1 cellular context compared by ENCODE assay signal in genomic region chr12:122081697-122082221, GRCh38.
TF ChIP-seq lines count a peak whose summit lies in the region.

No MANE protein-coding gene starts in this region.

TF ChIP-seq in K562, 482 proteins besides CTCF, POLR2A, EP300 and RAD21 (continued from another document and continues in another):
- TF ChIP-seq REST (CRISPR knock-in tag; IDR thresholded peaks at IDR 0.05; ENCODE audit: low read depth) = no peak
- TF ChIP-seq HMG20A (CRISPR knock-in tag; conservative IDR thresholded peaks at IDR 0.05) = no peak
- 0 out of 2 replicates have a peak, but pooled peaks have one; percentile 17 for TF ChIP-seq CTBP1 (IDR thresholded peaks at IDR 0.05; ENCODE audit: borderline replicate concordance)
- TF ChIP-seq HNRNPUL1 (IDR thresholded peaks at IDR 0.05; ENCODE audit: low read length) = no peak
- no peak for TF ChIP-seq DNMT1 (IDR thresholded peaks at IDR 0.05)
- no peak for TF ChIP-seq HMGN3 (IDR thresholded peaks at IDR 0.05; ENCODE audit: borderline replicate concordance, extremely low read depth, insufficient read length, low read depth, low read length)
- no peak for TF ChIP-seq KAT8 (IDR thresholded peaks at IDR 0.05; ENCODE audit: low read depth)
- TF ChIP-seq TFAP4 (CRISPR knock-in tag; IDR thresholded peaks at IDR 0.05; ENCODE audit: borderline replicate concordance) = peak; percentile 87
- TF ChIP-seq, protein P1, sequence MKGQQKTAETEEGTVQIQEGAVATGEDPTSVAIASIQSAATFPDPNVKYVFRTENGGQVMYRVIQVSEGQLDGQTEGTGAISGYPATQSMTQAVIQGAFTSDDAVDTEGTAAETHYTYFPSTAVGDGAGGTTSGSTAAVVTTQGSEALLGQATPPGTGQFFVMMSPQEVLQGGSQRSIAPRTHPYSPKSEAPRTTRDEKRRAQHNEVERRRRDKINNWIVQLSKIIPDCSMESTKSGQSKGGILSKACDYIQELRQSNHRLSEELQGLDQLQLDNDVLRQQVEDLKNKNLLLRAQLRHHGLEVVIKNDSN (CRISPR knock-in tag; IDR thresholded peaks at IDR 0.05) = no peak
- 0 out of 4 replicates have a peak, but pooled peaks of 1 of the 2 experiments have one; percentile 42 for TF ChIP-seq ETV6 (IDR thresholded peaks at IDR 0.05; ENCODE audit: borderline replicate concordance in 1 of 2, low read depth in 2 of 2, low read length in 1 of 2)
- no peak for TF ChIP-seq ETV6 (CRISPR knock-in tag; IDR thresholded peaks at IDR 0.05; ENCODE audit: borderline replicate concordance)
- no peak; the same call in 1 of the 2 replicates for TF ChIP-seq BCOR (IDR thresholded peaks at IDR 0.05)
- TF ChIP-seq MIER1 (IDR thresholded peaks at IDR 0.05; ENCODE audit: low read depth) = no peak
- TF ChIP-seq MTA2 (IDR thresholded peaks at IDR 0.05; ENCODE audit: low read depth) = no peak
- no peak for TF ChIP-seq ZC3H11A (IDR thresholded peaks at IDR 0.05; ENCODE audit: low read depth, low read length)
- TF ChIP-seq, protein P2, sequence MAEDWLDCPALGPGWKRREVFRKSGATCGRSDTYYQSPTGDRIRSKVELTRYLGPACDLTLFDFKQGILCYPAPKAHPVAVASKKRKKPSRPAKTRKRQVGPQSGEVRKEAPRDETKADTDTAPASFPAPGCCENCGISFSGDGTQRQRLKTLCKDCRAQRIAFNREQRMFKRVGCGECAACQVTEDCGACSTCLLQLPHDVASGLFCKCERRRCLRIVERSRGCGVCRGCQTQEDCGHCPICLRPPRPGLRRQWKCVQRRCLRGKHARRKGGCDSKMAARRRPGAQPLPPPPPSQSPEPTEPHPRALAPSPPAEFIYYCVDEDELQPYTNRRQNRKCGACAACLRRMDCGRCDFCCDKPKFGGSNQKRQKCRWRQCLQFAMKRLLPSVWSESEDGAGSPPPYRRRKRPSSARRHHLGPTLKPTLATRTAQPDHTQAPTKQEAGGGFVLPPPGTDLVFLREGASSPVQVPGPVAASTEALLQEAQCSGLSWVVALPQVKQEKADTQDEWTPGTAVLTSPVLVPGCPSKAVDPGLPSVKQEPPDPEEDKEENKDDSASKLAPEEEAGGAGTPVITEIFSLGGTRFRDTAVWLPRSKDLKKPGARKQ (CRISPR knock-in tag; IDR thresholded peaks at IDR 0.05) = no peak
- TF ChIP-seq ZBTB26 (CRISPR knock-in tag; IDR thresholded peaks at IDR 0.05) = no peak
- no peak for TF ChIP-seq SIRT6 (IDR thresholded peaks at IDR 0.05; ENCODE audit: low read depth, low read length)
- peak; percentile 31; the same call in 1 of the 2 replicates for TF ChIP-seq ESRRA (IDR thresholded peaks at IDR 0.05; ENCODE audit: borderline replicate concordance, low read depth)
- TF ChIP-seq CC2D1A (IDR thresholded peaks at IDR 0.05) = peak; percentile 22; the same call in 1 of the 2 replicates
- TF ChIP-seq ZBTB17 (CRISPR knock-in tag; IDR thresholded peaks at IDR 0.05) = no peak
- TF ChIP-seq CSDE1 (IDR thresholded peaks at IDR 0.05) = no peak
- TF ChIP-seq SMAD4 (CRISPR knock-in tag; conservative IDR thresholded peaks at IDR 0.05) = no peak
- TF ChIP-seq RBM17 (IDR thresholded peaks at IDR 0.05; ENCODE audit: borderline replicate concordance, low read depth, low read length) = no peak
- 0 out of 2 replicates have a peak, but pooled peaks have one; percentile 21 for TF ChIP-seq HDAC2 (IDR thresholded peaks at IDR 0.05)
- peak; percentile 52 for TF ChIP-seq PRDM10 (IDR thresholded peaks at IDR 0.05; ENCODE audit: partially characterized antibody)
- no peak for TF ChIP-seq SREBF1 (IDR thresholded peaks at IDR 0.05; ENCODE audit: borderline replicate concordance, low read depth, low read length)
- TF ChIP-seq SMARCB1 (IDR thresholded peaks at IDR 0.05; ENCODE audit: insufficient read length, low read depth) = no peak
- TF ChIP-seq ASH1L (IDR thresholded peaks at IDR 0.05; ENCODE audit: borderline replicate concordance, low read depth, partially characterized antibody) = no peak
- no peak for TF ChIP-seq HOMEZ (CRISPR knock-in tag; IDR thresholded peaks at IDR 0.05)
- no peak for TF ChIP-seq ZNF124 (CRISPR knock-in tag; IDR thresholded peaks at IDR 0.05)
- TF ChIP-seq ZNF134 (CRISPR knock-in tag; conservative IDR thresholded peaks at IDR 0.05) = no peak
- 0 out of 4 replicates have a peak, but pooled peaks of 1 of the 2 experiments have one; percentile 5 for TF ChIP-seq UBTF (IDR thresholded peaks at IDR 0.05; ENCODE audit: borderline replicate concordance in 1 of 2, low read depth in 2 of 2, low read length in 2 of 2)
- TF ChIP-seq PTBP1 (IDR thresholded peaks at IDR 0.05; ENCODE audit: low read depth, low read length) = no peak
- TF ChIP-seq TSHZ1 (CRISPR knock-in tag; IDR thresholded peaks at IDR 0.05) = no peak
- TF ChIP-seq, protein P3, sequence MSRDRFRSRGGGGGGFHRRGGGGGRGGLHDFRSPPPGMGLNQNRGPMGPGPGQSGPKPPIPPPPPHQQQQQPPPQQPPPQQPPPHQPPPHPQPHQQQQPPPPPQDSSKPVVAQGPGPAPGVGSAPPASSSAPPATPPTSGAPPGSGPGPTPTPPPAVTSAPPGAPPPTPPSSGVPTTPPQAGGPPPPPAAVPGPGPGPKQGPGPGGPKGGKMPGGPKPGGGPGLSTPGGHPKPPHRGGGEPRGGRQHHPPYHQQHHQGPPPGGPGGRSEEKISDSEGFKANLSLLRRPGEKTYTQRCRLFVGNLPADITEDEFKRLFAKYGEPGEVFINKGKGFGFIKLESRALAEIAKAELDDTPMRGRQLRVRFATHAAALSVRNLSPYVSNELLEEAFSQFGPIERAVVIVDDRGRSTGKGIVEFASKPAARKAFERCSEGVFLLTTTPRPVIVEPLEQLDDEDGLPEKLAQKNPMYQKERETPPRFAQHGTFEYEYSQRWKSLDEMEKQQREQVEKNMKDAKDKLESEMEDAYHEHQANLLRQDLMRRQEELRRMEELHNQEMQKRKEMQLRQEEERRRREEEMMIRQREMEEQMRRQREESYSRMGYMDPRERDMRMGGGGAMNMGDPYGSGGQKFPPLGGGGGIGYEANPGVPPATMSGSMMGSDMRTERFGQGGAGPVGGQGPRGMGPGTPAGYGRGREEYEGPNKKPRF (IDR thresholded peaks at IDR 0.05; ENCODE audit: low read depth, low read length) = no peak
- no peak for TF ChIP-seq ILK (tag; IDR thresholded peaks at IDR 0.05; ENCODE audit: borderline replicate concordance, low read depth)
